Comparison of ENCODE assay signal across 14 cellular contexts in the genomic region with DNA sequence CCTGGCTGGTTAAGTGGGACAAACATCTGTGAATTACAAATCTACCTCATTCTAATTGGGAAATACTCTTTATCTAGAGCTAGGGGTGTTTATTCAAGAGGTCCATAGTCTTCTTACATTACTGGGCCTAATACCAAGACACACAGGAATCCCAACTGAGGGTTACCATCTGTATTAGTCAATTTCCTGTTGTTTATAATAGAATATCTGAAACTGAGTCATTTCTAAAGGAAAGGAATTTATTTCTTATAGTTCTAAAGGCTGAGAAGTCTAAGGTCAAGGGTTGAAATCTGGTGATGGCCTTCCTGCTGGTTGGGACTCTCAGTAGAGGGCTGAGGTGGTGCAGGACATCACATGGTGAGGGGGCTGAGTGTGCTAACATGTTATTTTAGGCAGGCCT. TPM values are rescaled to one million over a fixed set of nuclear protein-coding genes. Genes with fewer than 3 reads are reported as not detected.
DNase-seq lines count a peak whose midpoint lies in the region; FAIRE-seq and TF ChIP-seq lines count a peak whose summit lies in the region.
"Had no signal": no experiment of that assay in that cellular context is flagged by ENCODE, and none has a peak within 500 bp of the region (broad histone marks: within the 10 kb centered on the region; RNA-seq: fewer than 3 reads in every experiment).

No MANE protein-coding gene starts in this region.

- H3K4me1 ChIP-seq in astrocyte (ENCODE audit: insufficient read depth, low read length) (peaks cover 46% of the 10 kb centered on the region), smooth muscle cell (ENCODE audit: low read depth) (peaks cover 14% of the 10 kb centered on the region)
- H3K4me1 ChIP-seq: prostate gland had no signal

- H3K36me3 ChIP-seq in astrocyte (ENCODE audit: insufficient read depth, low read length) = peaks cover 4% of the 10 kb centered on the region
- H3K36me3 ChIP-seq in smooth muscle cell (ENCODE audit: low read depth) = no peaks in the 10 kb centered on the region
- H3K36me3 ChIP-seq: prostate gland had no signal

- no peak overlapping the region for H2AFZ ChIP-seq in astrocyte (ENCODE audit: low read depth, low read length)
- H2AFZ ChIP-seq in smooth muscle cell (ENCODE audit: low read depth) = no peak overlapping the region

- peak overlapping the region; percentile 86 for H3K27ac ChIP-seq in astrocyte (ENCODE audit: low read depth, low read length)
- peak overlapping the region; percentile 83 for H3K27ac ChIP-seq in smooth muscle cell (ENCODE audit: low read depth)
- H3K27ac ChIP-seq: prostate gland had no signal

- DNase-seq in GM04504 (ENCODE audit: low read depth) = peak; percentile 63
- peak; percentile 98 for DNase-seq in astrocyte (ENCODE audit: low read depth)
- peak; percentile 86 for DNase-seq in glomerular endothelial cell (ENCODE audit: extremely low read depth, low read depth, low spot score)
- no peak for DNase-seq in smooth muscle cell (lab: John Stamatoyannopoulos, UW; ENCODE audit: unreplicated experiment)
- no peak for DNase-seq in GDM1 (lab: John Stamatoyannopoulos, UW)
- DNase-seq in NCI-H748 treated with DMSO at 0.1 percent for 48 hours (lab: John Stamatoyannopoulos, UW) = no peak
- no peak for DNase-seq in activated CD4-positive, alpha-beta T cell treated with anti-CD3 and anti-CD28 coated beads for 1 hour
- DNase-seq in activated T-cell treated with anti-CD3 and anti-CD28 coated beads for 4 hours = no peak
- DNase-seq: Calu3, foreskin melanocyte, NCI-H82, T-cell had no signal

- no peak overlapping the region for H3K4me3 Mint-ChIP-seq in astrocyte (ENCODE audit: unreplicated experiment)
- H3K4me3 Mint-ChIP-seq: T-cell, type B pancreatic cell had no signal

- H3K9ac ChIP-seq in astrocyte (ENCODE audit: low read length) = peak overlapping the region; percentile 50
- no peak overlapping the region for H3K9ac ChIP-seq in smooth muscle cell (ENCODE audit: low read depth)

- H3K4me2 ChIP-seq in astrocyte (ENCODE audit: low read length) (peak overlapping the region; percentile 62), smooth muscle cell (peak overlapping the region; percentile 40)

- H3K4me3 ChIP-seq in astrocyte (ENCODE audit: insufficient read depth, low read depth, low read length) (no peak overlapping the region), smooth muscle cell (no peak overlapping the region)
- H3K4me3 ChIP-seq: prostate gland had no signal

- no peaks in the 10 kb centered on the region for H3K27me3 ChIP-seq in astrocyte (ENCODE audit: insufficient read depth, low read length)
- H3K27me3 ChIP-seq in smooth muscle cell (ENCODE audit: low read depth) = no peaks in the 10 kb centered on the region

- no peaks in the 10 kb centered on the region for H3K27me3 Mint-ChIP-seq in astrocyte (ENCODE audit: low read depth, unreplicated experiment)
- H3K27me3 Mint-ChIP-seq: T-cell had no signal

- H3K79me2 ChIP-seq in astrocyte (ENCODE audit: insufficient read depth, low read length) (no peaks in the 10 kb centered on the region), smooth muscle cell (ENCODE audit: low read depth) (no peaks in the 10 kb centered on the region)

- TF ChIP-seq CTCF in astrocyte (IDR thresholded peaks at IDR 0.05; ENCODE audit: insufficient read depth, low read depth, low read length) (no peak), smooth muscle cell (IDR thresholded peaks at IDR 0.05; ENCODE audit: borderline replicate concordance, insufficient read depth, poor library complexity, severe bottlenecking) (no peak)

- H3K36me3 Mint-ChIP-seq in astrocyte (ENCODE audit: low read depth, unreplicated experiment) = no peaks in the 10 kb centered on the region
- H3K36me3 Mint-ChIP-seq: T-cell, type B pancreatic cell had no signal

- H3K4me1 Mint-ChIP-seq in astrocyte (ENCODE audit: low read depth, unreplicated experiment) = peaks cover 24% of the 10 kb centered on the region

- peak; percentile 95 for FAIRE-seq in astrocyte (lab: Jason Lieb, UNC)

- H4K20me1 ChIP-seq in astrocyte (ENCODE audit: insufficient read depth, low read length) (no peaks in the 10 kb centered on the region), smooth muscle cell (ENCODE audit: low read depth) (no peaks in the 10 kb centered on the region)

- H3K9me3 ChIP-seq in astrocyte (ENCODE audit: insufficient read depth, low read depth, low read length) (no peaks in the 10 kb centered on the region), smooth muscle cell (replicated peaks; ENCODE audit: low read depth) (no peaks in the 10 kb centered on the region)
- H3K9me3 ChIP-seq: prostate gland had no signal

- peaks cover 4% of the 10 kb centered on the region for H3K9me3 Mint-ChIP-seq in astrocyte (ENCODE audit: unreplicated experiment)

- H3F3A ChIP-seq in smooth muscle cell (ENCODE audit: low read depth) = peaks cover 16% of the 10 kb centered on the region

- H3K27ac Mint-ChIP-seq in astrocyte (ENCODE audit: unreplicated experiment) = no peak overlapping the region
- H3K27ac Mint-ChIP-seq: T-cell, type B pancreatic cell had no signal

RNA-seq across cellular contexts. Expression of gene RTRAF, which starts 36.0 kb away (rescaled TPM):
- total RNA-seq in astrocyte (213 and 224 TPM in 2 replicates), glomerular endothelial cell (79.4 and 128 TPM in 2 replicates), smooth muscle cell (143 and 163 TPM in 2 replicates)
- polyA plus RNA-seq in smooth muscle cell = 218 and 221 TPM in 2 replicates

RNA-seq across cellular contexts. Expression of gene NID2, which starts 43.5 kb away (rescaled TPM):
- total RNA-seq in astrocyte (11.4 and 22.3 TPM in 2 replicates), glomerular endothelial cell (45.3 and 189 TPM in 2 replicates), smooth muscle cell (217 and 229 TPM in 2 replicates)
- polyA plus RNA-seq in smooth muscle cell = 130 and 196 TPM in 2 replicates
- total RNA-seq: Calu3 had no signal

Comparison
In these comparisons a context has a peak if more than half of its experiments do, and no peak if none do; other contexts are left out.
1. DNase-seq: peak in GM04504 (single experiment), astrocyte (single experiment) and glomerular endothelial cell (single experiment); none in smooth muscle cell (single experiment), GDM1 (single experiment), NCI-H748 treated with DMSO at 0.1 percent for 48 hours (single experiment), activated CD4-positive, alpha-beta T cell treated with anti-CD3 and anti-CD28 coated beads for 1 hour (single experiment) and activated T-cell treated with anti-CD3 and anti-CD28 coated beads for 4 hours (single experiment).